In genomic region chr1:45299981-45300668, GRCh38 we compare ENCODE assay signal across 8 cellular contexts. TPM values are rescaled to one million over a fixed set of nuclear protein-coding genes. Genes with fewer than 3 reads are reported as not detected.
DNase-seq lines count a peak whose midpoint lies in the region; ATAC-seq and TF ChIP-seq lines count a peak whose summit lies in the region.

No MANE protein-coding gene starts in this region.

- H3K4me1 ChIP-seq in Panc1 (ENCODE audit: control insufficient read depth, insufficient read depth, low read length) = peaks cover 8% of the 10 kb centered on the region

- intact Hi-C loops in Panc1 (cut with micrococcal nuclease; ENCODE audit: unreplicated experiment) = loop anchor here (1.0 to 10.0 kb wide), 3 partner anchors 95 to 465 kb away; partner anchors contain the start of genes UROD and ZSWIM5

- POLR2A ChIA-PET in Panc1 (lab: Charles Lee) = no interaction called here

- BruUV-seq in Panc1 (replicated peaks; lab: Mats Ljungman, UMichigan) = no TSS peak

- H3K9me3 ChIP-seq in Panc1 (ENCODE audit: control insufficient read depth, insufficient read depth, low read depth, low read length) = no peaks in the 10 kb centered on the region

- no peak overlapping the region for H3K27ac ChIP-seq in Panc1 (ENCODE audit: low read length)

- peak; percentile 63 for DNase-seq in ELF-1 (ENCODE audit: low read depth, low spot score)
- DNase-seq in M059J (ENCODE audit: low read depth) = peak; percentile 73
- peak; percentile 65 for DNase-seq in Panc1 (ENCODE audit: low read depth, low spot score)
- peak; percentile 31 for DNase-seq in activated naive CD4-positive, alpha-beta T cell treated with anti-CD3 and anti-CD28 coated beads, Interleukin-2, amount 50 U/mL, for 16 hours
- DNase-seq in glomerular visceral epithelial cell (ENCODE audit: extremely low spot score) = peak; percentile 73
- DNase-seq in pulmonary artery endothelial cell (ENCODE audit: low read depth, low spot score) = peak; percentile 51

- ATAC-seq in Panc1 (peak; percentile 39; the same call in 1 of the 2 replicates), HG02759 (IDR thresholded peaks at IDR 0.05; ENCODE audit: unreplicated experiment) (no peak), HG03521 (IDR thresholded peaks at IDR 0.05; ENCODE audit: unreplicated experiment) (no peak)

- CTCF ChIA-PET in Panc1 (lab: Charles Lee) = interaction anchor here (0.5 to 1.6 kb wide), 3 partner anchors 269 to 286 kb away, joined by 8 to 9 read pairs (median 9); no protein-coding TSS in a partner anchor

- in situ Hi-C loops in Panc1 (cut with HindIII; ENCODE audit: low pct_unique_long_range_greater_than_20kb, low sequenced_read_pairs) = no loop called here

- H3K27me3 ChIP-seq in Panc1 (ENCODE audit: control insufficient read depth, insufficient read depth, low read length) = no peaks in the 10 kb centered on the region

- peak; percentile 86 for TF ChIP-seq CTCF in Panc1 (IDR thresholded peaks at IDR 0.05)

- no peaks in the 10 kb centered on the region for H3K36me3 ChIP-seq in Panc1 (ENCODE audit: control insufficient read depth, insufficient read depth, low read length)

- no peak overlapping the region for H3K4me3 ChIP-seq in Panc1 (ENCODE audit: low read depth in 2 of 2, low read length in 2 of 2)

RNA-seq across cellular contexts. Expression of gene HPDL, which starts 26.6 kb away (rescaled TPM):
- not detected in 2 replicates for total RNA-seq in M059J (2014; rRNA removed; shearing (Covaris generic))
- total RNA-seq in Panc1 (2021; ENCODE audit: unreplicated experiment) = 1.9 TPM
- polyA plus RNA-seq in Panc1 (2012; ENCODE audit: insufficient read length) = 2.1 TPM
- 4.7 and 7.2 TPM in 2 replicates for total RNA-seq in pulmonary artery endothelial cell

RNA-seq across cellular contexts. Expression of gene TOE1, which starts 39.8 kb away (rescaled TPM):
- total RNA-seq in M059J (2014; rRNA removed; shearing (Covaris generic)) = 19.2 and 20.9 TPM in 2 replicates
- total RNA-seq in Panc1 (2021; ENCODE audit: unreplicated experiment) (14.3 TPM), pulmonary artery endothelial cell (21.4 and 29.0 TPM in 2 replicates)
- 14.9 TPM for polyA plus RNA-seq in Panc1 (2012; ENCODE audit: insufficient read length)

RNA-seq across cellular contexts. Expression of gene MUTYH, which starts 40.1 kb away (rescaled TPM):
- total RNA-seq in M059J (2014; rRNA removed; shearing (Covaris generic)) = 7.2 and 17.1 TPM in 2 replicates
- total RNA-seq in Panc1 (2021; ENCODE audit: unreplicated experiment) (40.8 TPM), pulmonary artery endothelial cell (11.7 and 16.3 TPM in 2 replicates)
- polyA plus RNA-seq in Panc1 (2012; ENCODE audit: insufficient read length) = 36.4 TPM
